ENCODE assay signal across 8 cellular contexts in the genomic region with DNA sequence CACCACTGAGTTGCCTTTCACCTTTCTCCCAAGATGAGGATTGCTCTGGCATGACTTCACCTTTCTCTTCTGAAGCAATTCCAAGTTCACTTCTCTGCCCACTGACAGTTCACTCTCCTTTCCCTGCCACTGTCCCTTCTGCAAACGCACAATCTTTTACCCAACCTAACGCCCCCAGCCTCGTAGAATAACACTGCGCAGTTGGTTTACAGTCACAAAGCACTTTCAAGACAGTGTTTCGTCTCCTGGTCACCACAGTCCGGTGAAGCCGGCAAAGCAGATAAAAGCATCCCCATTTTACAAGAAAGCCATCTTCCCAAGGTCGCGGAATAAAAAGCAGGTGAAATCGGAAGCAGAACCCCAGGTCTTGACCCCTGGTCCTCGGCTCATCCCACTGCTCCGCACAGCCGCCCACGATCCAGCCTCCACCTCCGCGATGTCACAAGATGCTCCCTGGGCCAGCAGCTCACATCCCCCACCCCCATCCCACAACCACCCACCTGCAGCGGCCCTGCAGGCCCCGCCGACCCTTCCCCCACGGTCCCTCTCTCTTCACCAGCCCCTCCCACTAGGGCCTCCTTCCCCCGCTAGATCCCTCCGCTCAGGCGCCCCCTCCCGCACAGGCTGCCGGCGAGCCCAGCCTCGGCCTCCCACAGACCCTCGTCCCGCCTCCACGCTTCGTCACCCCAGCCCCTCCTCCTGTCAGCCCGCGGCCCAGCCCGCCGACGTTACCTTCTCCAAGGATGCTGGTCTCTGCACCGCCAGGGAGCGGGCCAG. TPM values are rescaled to one million over a fixed set of nuclear protein-coding genes. Genes with fewer than 3 reads are reported as not detected.
DNase-seq lines count a peak whose midpoint lies in the region; ATAC-seq and TF ChIP-seq lines count a peak whose summit lies in the region.

No MANE protein-coding gene starts in this region.

- H3K9me3 ChIP-seq in right atrium auricular region (no peaks in the 10 kb centered on the region), prostate gland (no peaks in the 10 kb centered on the region)

- H3K27ac ChIP-seq in right atrium auricular region: peak overlapping the region; percentile 86 to 95
- peak overlapping the region; percentile 88 to 90 for H3K27ac ChIP-seq in prostate gland

- H3K4me3 ChIP-seq in GM12865 (ENCODE audit: low read depth, low read length) (peak overlapping the region; percentile 78), right atrium auricular region (peak overlapping the region; percentile 65 to 69), prostate gland (peak overlapping the region; percentile 87 to 95)

- DNase-seq in GM12865 (ENCODE audit: low read depth) (peak; percentile 91), NCI-H1092 (lab: John Stamatoyannopoulos, UW) (peak; percentile 83), T-helper 1 cell (peak; percentile 63 to 88 (median 74)), amygdala (lab: John Stamatoyannopoulos, UW) (peak in 51 of 56 donors; percentile 37 to 92 (median 81)), right atrium auricular region (ENCODE audit: low spot score) (peak; percentile 86), prostate gland (ENCODE audit: low spot score) (peak; percentile 71), ureter (ENCODE audit: low spot score) (peak; percentile 88)

- intact Hi-C loops in prostate gland (cut with DNase I): loop anchor here (5.0 kb wide), 1 partner anchor 59 kb away; a partner anchor contains a TSS

- peak; percentile 47 for ATAC-seq in HG02610 (IDR thresholded peaks at IDR 0.05; ENCODE audit: unreplicated experiment)

- no peak for TF ChIP-seq POLR2A in prostate gland (IDR thresholded peaks at IDR 0.05)

- H3K4me1 ChIP-seq in right atrium auricular region (peaks cover 0 to 46% of the 10 kb centered on the region in 2 donors), prostate gland (replicated peaks) (peaks cover 15% of the 10 kb centered on the region)

- TF ChIP-seq CTCF in GM12865 (IDR thresholded peaks at IDR 0.05; ENCODE audit: insufficient read depth, low read depth, low read length, missing control alignments): no peak
- no peak for TF ChIP-seq CTCF in right atrium auricular region (IDR thresholded peaks at IDR 0.05)
- no peak for TF ChIP-seq CTCF in prostate gland (IDR thresholded peaks at IDR 0.05)

- no peaks in the 10 kb centered on the region for H3K36me3 ChIP-seq in right atrium auricular region
- H3K36me3 ChIP-seq in prostate gland: no peaks in the 10 kb centered on the region

- H3K27me3 ChIP-seq in right atrium auricular region (no peaks in the 10 kb centered on the region), prostate gland (replicated peaks; ENCODE audit: insufficient read depth) (no peaks in the 10 kb centered on the region)

- under 1% methylated on average over 36 of the region's 38 CpGs for WGBS in prostate gland

RNA-seq across cellular contexts. Expression of a gene that starts 0.6 kb away (rescaled TPM):
- total RNA-seq in right atrium auricular region (10 to 100 TPM; 46.7 to 55.1 TPM), prostate gland (100 to 1,000 TPM in 1 of 2 donors, 10 to 100 TPM in 1; 74.2 to 115 TPM), ureter (129 TPM)

RNA-seq across cellular contexts. Expression of a gene that starts 0.8 kb away (rescaled TPM):
- 10 to 100 TPM; 20.8 to 26.0 TPM for total RNA-seq in right atrium auricular region
- 10 to 100 TPM; 19.1 to 24.1 TPM for total RNA-seq in prostate gland
- total RNA-seq in ureter: 28.7 TPM

RNA-seq across cellular contexts. Expression of a gene that starts 59.2 kb away (rescaled TPM):
- 10 to 100 TPM; 46.7 to 53.7 TPM for total RNA-seq in right atrium auricular region
- 10 to 100 TPM; 41.6 to 72.0 TPM for total RNA-seq in prostate gland
- 64.8 TPM for total RNA-seq in ureter

Comparison
In these comparisons a context has a peak if more than half of its experiments do, and no peak if none do; other contexts are left out.
1. Peak in every context shown above with its lines: DNase-seq, ATAC-seq, H3K4me3 ChIP-seq and H3K27ac ChIP-seq.